In genomic region chr11:65442952-65443351, GRCh38 we compare ENCODE assay signal across 1 cellular context.
TF ChIP-seq lines count a peak whose summit lies in the region.

No MANE protein-coding gene starts in this region.

TF ChIP-seq in HepG2, 621 proteins besides CTCF, POLR2A, EP300 and RAD21:
- TF ChIP-seq RBFOX2 (IDR thresholded peaks at IDR 0.05; ENCODE audit: low read depth, low read length), result peak; percentile 59
- peak; percentile 89 for TF ChIP-seq RBM22 (optimal IDR thresholded peaks at IDR 0.05; ENCODE audit: low read length)
- no peak for TF ChIP-seq KMT2B (CRISPR knock-in tag; IDR thresholded peaks at IDR 0.05)
- no peak for TF ChIP-seq ZGPAT (CRISPR knock-in tag; IDR thresholded peaks at IDR 0.05)
- peak; percentile 46; the same call in 1 of the 2 replicates for TF ChIP-seq POLR2G (IDR thresholded peaks at IDR 0.05; ENCODE audit: low read depth, low read length)
- peak; percentile 45; the same call in 1 of the 2 replicates for TF ChIP-seq POLR2AphosphoS5 (IDR thresholded peaks at IDR 0.05; ENCODE audit: low read depth, low read length)
- no peak for TF ChIP-seq AHDC1 (CRISPR knock-in tag; IDR thresholded peaks at IDR 0.05; ENCODE audit: borderline replicate concordance)
- peak; percentile 51; the same call in 1 of the 2 replicates for TF ChIP-seq PAF1 (CRISPR knock-in tag; IDR thresholded peaks at IDR 0.05)
- TF ChIP-seq ZNF746 (CRISPR knock-in tag; IDR thresholded peaks at IDR 0.05), result no peak
- no peak for TF ChIP-seq ZNF20 (CRISPR knock-in tag; IDR thresholded peaks at IDR 0.05)
- TF ChIP-seq POLR2AphosphoS2 (IDR thresholded peaks at IDR 0.05; ENCODE audit: low read depth, low read length), result peak; percentile 80
- no peak for TF ChIP-seq EHMT2 (IDR thresholded peaks at IDR 0.05; ENCODE audit: borderline replicate concordance, low read depth, low read length)
